Comparison of ENCODE assay signal across 8 cellular contexts in genomic region chr5:424259-425110, GRCh38. TPM values are rescaled to one million over a fixed set of nuclear protein-coding genes. Genes with fewer than 3 reads are reported as not detected.
DNase-seq lines count a peak whose midpoint lies in the region; ATAC-seq and TF ChIP-seq lines count a peak whose summit lies in the region.

No MANE protein-coding gene starts in this region.

- H3K4me1 ChIP-seq in body of pancreas = no peaks in the 10 kb centered on the region
- peaks cover 2% of the 10 kb centered on the region for H3K4me1 ChIP-seq in vagina

- TF ChIP-seq CTCF in GM13977 (IDR thresholded peaks at IDR 0.05; ENCODE audit: extremely low read depth, insufficient read depth, missing control alignments) (no peak), body of pancreas (IDR thresholded peaks at IDR 0.05) (no peak), vagina (IDR thresholded peaks at IDR 0.05) (no peak)

- peak; percentile 88 for DNase-seq in GM13977 (ENCODE audit: low spot score)
- peak; percentile 26 for DNase-seq in ecto neural progenitor cell (ENCODE audit: low spot score)
- no peak for DNase-seq in body of pancreas
- DNase-seq in vagina (ENCODE audit: extremely low spot score in 2 of 2) = no peak
- no peak for DNase-seq in GDM1 (lab: John Stamatoyannopoulos, UW)
- DNase-seq in NCI-H1436 treated with DMSO at 0.1 percent for 48 hours (lab: John Stamatoyannopoulos, UW) = no peak

- no peaks in the 10 kb centered on the region for H3K27me3 ChIP-seq in body of pancreas
- no peaks in the 10 kb centered on the region for H3K27me3 ChIP-seq in vagina

- H3K36me3 ChIP-seq in body of pancreas (replicated peaks in 1 of 2; ENCODE audit: insufficient read depth in 1 of 2, low read depth in 2 of 2) (no peaks in the 10 kb centered on the region), vagina (no peaks in the 10 kb centered on the region)

- no peak overlapping the region for H3K4me3 ChIP-seq in body of pancreas
- H3K4me3 ChIP-seq in vagina = no peak overlapping the region

- TF ChIP-seq POLR2A in body of pancreas (IDR thresholded peaks at IDR 0.05) (no peak), vagina (IDR thresholded peaks at IDR 0.05) (no peak)

- ATAC-seq in GM21360 (IDR thresholded peaks at IDR 0.05; ENCODE audit: unreplicated experiment) (peak; percentile 77), HG03439 (IDR thresholded peaks at IDR 0.05; ENCODE audit: unreplicated experiment) (peak; percentile 78), body of pancreas (no peak)

- H3K9me3 ChIP-seq in body of pancreas = no peaks in the 10 kb centered on the region
- H3K9me3 ChIP-seq in vagina = no peaks in the 10 kb centered on the region

- H3K27ac ChIP-seq in body of pancreas (no peak overlapping the region), vagina (no peak overlapping the region)

- intact Hi-C loops in body of pancreas (cut with DNase I) (no loop called here), vagina (cut with DNase I) (no loop called here)

- WGBS in body of pancreas, 2 donors = 64 to 73% methylated on average over 8 to 11 of the region's 11 CpGs

- in situ Hi-C loops in GM13977 (cut with MboI; ENCODE audit: low pct_unique_long_range_greater_than_20kb, low sequenced_read_pairs, unreplicated experiment) = no loop called here

RNA-seq across cellular contexts. Expression of gene EXOC3, which starts 18.5 kb away (rescaled TPM):
- 10 to 100 TPM; 32.2 to 79.1 TPM for total RNA-seq in body of pancreas
- total RNA-seq in vagina = 67.5 TPM

Comparison
In these comparisons a context has a peak if more than half of its experiments do, and no peak if none do; other contexts are left out.
1. DNase-seq: peak in GM13977 (single experiment) and ecto neural progenitor cell (single experiment); none in body of pancreas (0 of 4), vagina (0 of 2), GDM1 (single experiment) and NCI-H1436 treated with DMSO at 0.1 percent for 48 hours (single experiment).